8 cellular contexts compared by ENCODE assay signal in the genomic region with DNA sequence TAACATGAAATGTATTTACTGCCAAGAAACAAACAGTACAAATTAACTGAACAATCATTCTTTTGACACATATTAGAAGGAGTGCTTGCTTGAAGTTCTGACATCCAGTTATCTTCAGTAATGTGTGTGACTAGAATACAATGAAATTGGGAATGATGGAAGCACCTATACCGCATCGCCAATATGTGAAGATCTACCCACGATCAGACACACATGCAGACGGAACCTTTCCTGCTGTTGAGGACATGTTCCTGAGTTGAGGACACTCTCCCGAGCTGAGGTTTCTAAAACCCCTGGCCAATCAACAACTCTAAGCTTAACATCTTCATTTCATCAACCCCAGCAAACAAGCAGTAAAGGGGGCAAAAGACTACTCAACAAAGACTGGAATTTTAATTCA.
"Had no signal": no experiment of that assay in that cellular context is flagged by ENCODE, and none has a peak within 500 bp of the region (broad histone marks: within the 10 kb centered on the region; RNA-seq: fewer than 3 reads in every experiment).

A gene (minus strand): TSS at position 101 of the 400 bp plus-strand sequence. CDS start 133 bp downstream, outside the sequence.

- DNase-seq: GDM1, GF-D8 had no signal

- ATAC-seq: GM12878 had no signal

- FAIRE-seq: G401.6, GM12878, GM12891, GM12892, GM18507, GM19239 had no signal
